24 cellular contexts compared by ENCODE assay signal in the genomic region with DNA sequence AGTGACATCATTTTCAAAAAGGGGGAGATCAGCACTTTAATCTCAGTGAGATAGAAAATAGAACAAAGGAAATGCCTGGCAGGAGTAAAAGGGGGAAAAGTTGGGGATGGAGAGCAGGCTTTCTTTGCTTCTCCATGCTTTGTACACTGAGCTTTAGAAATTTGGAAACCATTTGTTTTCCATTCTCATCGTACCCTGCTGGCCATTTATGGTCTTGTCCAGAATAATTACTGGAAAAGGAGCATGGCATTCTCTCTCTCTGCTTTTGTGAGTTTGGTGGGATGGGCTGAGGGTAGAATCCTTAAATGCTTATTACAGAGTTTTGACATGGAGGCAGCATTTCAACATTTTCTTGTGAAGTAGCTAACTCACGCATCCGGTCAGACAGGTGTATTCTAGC.
"Had no signal": no experiment of that assay in that cellular context is flagged by ENCODE, and none has a peak within 500 bp of the region (broad histone marks: within the 10 kb centered on the region; RNA-seq: fewer than 3 reads in every experiment).

No MANE protein-coding gene starts in this region.

- H3K27ac Mint-ChIP-seq: activated CD4-positive, alpha-beta T cell treated with anti-CD3 and anti-CD28 coated beads, Interleukin-2, amount 10 ng/mL, durations not matched to agents 7 days and 5 days; activated CD8-positive, alpha-beta memory T cell treated with anti-CD3 and anti-CD28 coated beads, Interleukin-2, amount 10 ng/mL, durations not matched to agents 7 days and 5 days; activated CD8-positive, alpha-beta T cell treated with anti-CD3 and anti-CD28 coated beads for 36 hours; activated naive CD8-positive, alpha-beta T cell treated with anti-CD3 and anti-CD28 coated beads, Interleukin-2, amount 50 U/mL, for 24 hours; natural killer cell treated with Interleukin-12 subunit alpha and Interleukin-12 subunit beta and Interleukin-15 and Interleukin-18, amount 100 ng/mL, for 72 hours; stimulated activated effector memory CD8-positive, alpha-beta T cell treated with anti-CD3 and anti-CD28 coated beads, Interleukin-12 subunit alpha, Interleukin-12 subunit beta, amount 100 ng/mL, for 72 hours had no signal

- H3K9me3 Mint-ChIP-seq: activated CD4-positive, alpha-beta T cell treated with anti-CD3 and anti-CD28 coated beads, Interleukin-2, amount 10 ng/mL, durations not matched to agents 7 days and 5 days; natural killer cell treated with Interleukin-12 subunit alpha and Interleukin-12 subunit beta and Interleukin-15 and Interleukin-18, amount 100 ng/mL, for 72 hours had no signal

- H3K27me3 ChIP-seq: heart right ventricle, pancreas, right lobe of liver, stomach, suprapubic skin, tibial nerve, uterus had no signal

- H3K27ac ChIP-seq: heart right ventricle, left ventricle myocardium inferior, pancreas, right lobe of liver, stomach, suprapubic skin, tibial nerve, uterus had no signal

- H3K4me3 ChIP-seq: heart right ventricle, left ventricle myocardium inferior, pancreas, right lobe of liver, stomach, suprapubic skin, tibial nerve, uterus had no signal

- H3K27me3 Mint-ChIP-seq: activated CD4-positive, alpha-beta T cell treated with anti-CD3 and anti-CD28 coated beads, Interleukin-2, amount 10 ng/mL, durations not matched to agents 7 days and 5 days; activated CD8-positive, alpha-beta memory T cell treated with anti-CD3 and anti-CD28 coated beads, Interleukin-2, amount 10 ng/mL, durations not matched to agents 7 days and 5 days; activated CD8-positive, alpha-beta T cell treated with anti-CD3 and anti-CD28 coated beads for 36 hours; activated naive CD8-positive, alpha-beta T cell treated with anti-CD3 and anti-CD28 coated beads, Interleukin-2, amount 50 U/mL, for 24 hours; natural killer cell treated with Interleukin-12 subunit alpha and Interleukin-12 subunit beta and Interleukin-15 and Interleukin-18, amount 100 ng/mL, for 72 hours had no signal

- H3K4me3 Mint-ChIP-seq: activated CD4-positive, alpha-beta T cell treated with anti-CD3 and anti-CD28 coated beads, Interleukin-2, amount 10 ng/mL, durations not matched to agents 7 days and 5 days; activated CD8-positive, alpha-beta memory T cell treated with anti-CD3 and anti-CD28 coated beads, Interleukin-2, amount 10 ng/mL, durations not matched to agents 7 days and 5 days; activated CD8-positive, alpha-beta T cell treated with anti-CD3 and anti-CD28 coated beads for 36 hours; activated naive CD8-positive, alpha-beta T cell treated with anti-CD3 and anti-CD28 coated beads, Interleukin-2, amount 50 U/mL, for 24 hours; natural killer cell treated with Interleukin-12 subunit alpha and Interleukin-12 subunit beta and Interleukin-15 and Interleukin-18, amount 100 ng/mL, for 72 hours; stimulated activated effector memory CD8-positive, alpha-beta T cell treated with anti-CD3 and anti-CD28 coated beads, Interleukin-12 subunit alpha, Interleukin-12 subunit beta, amount 100 ng/mL, for 72 hours had no signal

- H3K4me1 Mint-ChIP-seq: activated CD4-positive, alpha-beta T cell treated with anti-CD3 and anti-CD28 coated beads, Interleukin-2, amount 10 ng/mL, durations not matched to agents 7 days and 5 days; activated CD8-positive, alpha-beta memory T cell treated with anti-CD3 and anti-CD28 coated beads, Interleukin-2, amount 10 ng/mL, durations not matched to agents 7 days and 5 days; activated naive CD8-positive, alpha-beta T cell treated with anti-CD3 and anti-CD28 coated beads, Interleukin-2, amount 50 U/mL, for 24 hours; stimulated activated effector memory CD8-positive, alpha-beta T cell treated with anti-CD3 and anti-CD28 coated beads, Interleukin-12 subunit alpha, Interleukin-12 subunit beta, amount 100 ng/mL, for 72 hours had no signal

- H3K36me3 ChIP-seq: heart right ventricle, left ventricle myocardium inferior, pancreas, right lobe of liver, stomach, suprapubic skin, tibial nerve, uterus had no signal

- ATAC-seq: activated CD8-positive, alpha-beta memory T cell treated with anti-CD3 and anti-CD28 coated beads, Interleukin-2, amount 10 ng/mL, durations not matched to agents 7 days and 5 days; activated CD8-positive, alpha-beta T cell treated with anti-CD3 and anti-CD28 coated beads for 36 hours; activated naive CD8-positive, alpha-beta T cell treated with anti-CD3 and anti-CD28 coated beads, Interleukin-2, amount 50 U/mL, for 24 hours; esophagus mucosa; heart right ventricle; natural killer cell treated with Interleukin-12 subunit alpha and Interleukin-12 subunit beta and Interleukin-15 and Interleukin-18, amount 100 ng/mL, for 72 hours; right lobe of liver; stimulated activated effector memory CD8-positive, alpha-beta T cell treated with anti-CD3 and anti-CD28 coated beads, Interleukin-12 subunit alpha, Interleukin-12 subunit beta, amount 100 ng/mL, for 72 hours had no signal

- H3K4me1 ChIP-seq: heart right ventricle, left ventricle myocardium inferior, right lobe of liver, stomach, suprapubic skin, tibial nerve, uterus had no signal

- H3K9me3 ChIP-seq: heart right ventricle, left ventricle myocardium inferior, pancreas, right lobe of liver, stomach, suprapubic skin, tibial nerve, uterus had no signal

- DNase-seq: activated CD4-positive, alpha-beta T cell treated with anti-CD3 and anti-CD28 coated beads, Interleukin-2, amount 10 ng/mL, durations not matched to agents 7 days and 5 days; activated CD4-positive, CD25-positive, alpha-beta regulatory T cell treated with anti-CD3 and anti-CD28 coated beads, Interleukin-2, amount 50 U/mL, for 72 hours; activated CD8-positive, alpha-beta memory T cell treated with anti-CD3 and anti-CD28 coated beads, Interleukin-2, amount 10 ng/mL, durations not matched to agents 7 days and 5 days; activated CD8-positive, alpha-beta T cell treated with anti-CD3 and anti-CD28 coated beads for 36 hours; activated effector memory CD4-positive, alpha-beta T cell treated with anti-CD3 and anti-CD28 coated beads, Interleukin-2, amount 50 U/mL, for 16 hours; activated naive CD4-positive, alpha-beta T cell treated with anti-CD3 and anti-CD28 coated beads, Interleukin-2, amount 50 U/mL, for 16 hours; activated naive CD8-positive, alpha-beta T cell treated with anti-CD3 and anti-CD28 coated beads, Interleukin-2, amount 50 U/mL, for 24 hours; activated T-cell treated with anti-CD3 and anti-CD28 coated beads for 4 hours; dermis blood vessel endothelial cell; effector CD8-positive, alpha-beta T cell; heart right ventricle; kidney glomerular epithelial cell; left ventricle myocardium inferior; pancreas; right lobe of liver; small intestine; stimulated activated CD4-positive, alpha-beta T cell treated with anti-CD3 and anti-CD28 coated beads, Interleukin-2, amount 100 ng/mL, for 24 hours; stomach; uterus had no signal

- H3K36me3 Mint-ChIP-seq: activated CD8-positive, alpha-beta memory T cell treated with anti-CD3 and anti-CD28 coated beads, Interleukin-2, amount 10 ng/mL, durations not matched to agents 7 days and 5 days; natural killer cell treated with Interleukin-12 subunit alpha and Interleukin-12 subunit beta and Interleukin-15 and Interleukin-18, amount 100 ng/mL, for 72 hours; stimulated activated effector memory CD8-positive, alpha-beta T cell treated with anti-CD3 and anti-CD28 coated beads, Interleukin-12 subunit alpha, Interleukin-12 subunit beta, amount 100 ng/mL, for 72 hours had no signal
